In genomic region chr10:58335306-58336005, GRCh38 we compare ENCODE assay signal across 7 cellular contexts. TPM values are rescaled to one million over a fixed set of nuclear protein-coding genes. Genes with fewer than 3 reads are reported as not detected.
DNase-seq lines count a peak whose midpoint lies in the region; ATAC-seq, FAIRE-seq and TF ChIP-seq lines count a peak whose summit lies in the region.

No MANE protein-coding gene starts in this region.

- H3K4me2 ChIP-seq in neural progenitor cell: peak overlapping the region; percentile 79

- peaks cover 30% of the 10 kb centered on the region for H4K20me1 ChIP-seq in neural progenitor cell (ENCODE audit: low read depth)

- no peak for TF ChIP-seq POLR2A in H54 (IDR thresholded peaks at IDR 0.05; ENCODE audit: low read depth, low read length)
- TF ChIP-seq POLR2A in gastroesophageal sphincter (IDR thresholded peaks at IDR 0.05): no peak

- no peaks in the 10 kb centered on the region for H3F3A ChIP-seq in neural progenitor cell (ENCODE audit: low read depth)

- DNase-seq in H54 (ENCODE audit: insufficient read length, low spot score) (peak; percentile 40), neural progenitor cell (ENCODE audit: low spot score) (peak; percentile 33), SKM-1 (lab: John Stamatoyannopoulos, UW; ENCODE audit: unreplicated experiment) (no peak)
- no peak for DNase-seq in Jurkat, Clone E6-1 (ENCODE audit: low read depth, low spot score)
- DNase-seq in activated T-cell treated with anti-CD3 and anti-CD28 coated beads, Interleukin-2, amount 50 U/mL, for 48 hours: peak; percentile 43 to 44

- peak overlapping the region; percentile 84 for H3K27ac Mint-ChIP-seq in neural progenitor cell

- peaks cover 5% of the 10 kb centered on the region for H3K36me3 Mint-ChIP-seq in neural progenitor cell

- H3K9ac ChIP-seq in neural progenitor cell: peak overlapping the region; percentile 49

- FAIRE-seq in H54 (lab: Jason Lieb, UNC): peak; percentile 100

- H3K36me3 ChIP-seq in gastroesophageal sphincter: no peaks in the 10 kb centered on the region
- H3K36me3 ChIP-seq in neural progenitor cell: no peaks in the 10 kb centered on the region

- no peaks in the 10 kb centered on the region for H3K9me3 Mint-ChIP-seq in neural progenitor cell

- H3K4me3 ChIP-seq in Jurkat, Clone E6-1 (ENCODE audit: low read length): peak overlapping the region; percentile 71
- H3K4me3 ChIP-seq in gastroesophageal sphincter: peak overlapping the region; percentile 92
- H3K4me3 ChIP-seq in neural progenitor cell: peak overlapping the region; percentile 91

- peak overlapping the region; percentile 94 for H2AFZ ChIP-seq in neural progenitor cell (replicated peaks)

- ATAC-seq in GM18499 (IDR thresholded peaks at IDR 0.05; ENCODE audit: insufficient read depth, unreplicated experiment) (peak; percentile 22), gastroesophageal sphincter (peak; percentile 68)

- peak overlapping the region; percentile 99 for H3K4me3 Mint-ChIP-seq in neural progenitor cell

- H3K4me1 ChIP-seq in gastroesophageal sphincter (peaks cover 0 to 39% (median 0%) of the 10 kb centered on the region in 3 donors), neural progenitor cell (peaks cover 4% of the 10 kb centered on the region)

- peaks cover 5% of the 10 kb centered on the region for H3K27me3 Mint-ChIP-seq in neural progenitor cell (ENCODE audit: insufficient read depth, low read depth)

- no peaks in the 10 kb centered on the region for H3K9me3 ChIP-seq in gastroesophageal sphincter
- no peaks in the 10 kb centered on the region for H3K9me3 ChIP-seq in neural progenitor cell (ENCODE audit: low read depth)

- H3K27me3 ChIP-seq in gastroesophageal sphincter (no peaks in the 10 kb centered on the region), neural progenitor cell (no peaks in the 10 kb centered on the region)

- TF ChIP-seq CTCF in gastroesophageal sphincter (IDR thresholded peaks at IDR 0.05) (no peak), neural progenitor cell (IDR thresholded peaks at IDR 0.05) (no peak)

- 13 to 28% methylated on average over 3 to 8 of the region's 37 CpGs for WGBS in gastroesophageal sphincter (ENCODE audit: low coverage in 1 of 2), 2 donors

- peaks cover 17% of the 10 kb centered on the region for H3K4me1 Mint-ChIP-seq in neural progenitor cell

- H3K27ac ChIP-seq in gastroesophageal sphincter (peak overlapping the region; percentile 65 to 91 (median 88)), neural progenitor cell (no peak overlapping the region)

- H3K79me2 ChIP-seq in neural progenitor cell (ENCODE audit: low read depth): peaks cover 56% of the 10 kb centered on the region

- no peak for TF ChIP-seq EP300 in gastroesophageal sphincter (IDR thresholded peaks at IDR 0.05)

RNA-seq across cellular contexts. Expression of gene UBE2D1, which starts 0.7 kb away (rescaled TPM):
- polyA plus RNA-seq in Jurkat, Clone E6-1 (2012; ENCODE audit: insufficient read depth, insufficient read length): 16.1 TPM
- total RNA-seq in gastroesophageal sphincter: 10 to 100 TPM; 16.4 to 23.5 (median 19.0) TPM
- 38.3 and 56.6 TPM in 2 replicates for total RNA-seq in neural progenitor cell (ENCODE audit: low replicate concordance)

RNA-seq across cellular contexts. Expression of gene TFAM, which starts 49.8 kb away (rescaled TPM):
- polyA plus RNA-seq in Jurkat, Clone E6-1 (2012; ENCODE audit: insufficient read depth, insufficient read length): 46.2 TPM
- total RNA-seq in gastroesophageal sphincter: 10 to 100 TPM; 17.5 to 29.1 (median 21.2) TPM
- total RNA-seq in neural progenitor cell (ENCODE audit: low replicate concordance): 44.9 and 61.2 TPM in 2 replicates

Comparison
In these comparisons a context has a peak if more than half of its experiments do, and no peak if none do; other contexts are left out.
1. DNase-seq: peak in H54 (single experiment), activated T-cell treated with anti-CD3 and anti-CD28 coated beads, Interleukin-2, amount 50 U/mL, for 48 hours (2 of 2) and neural progenitor cell (single experiment); none in Jurkat, Clone E6-1 (single experiment) and SKM-1 (single experiment).
2. Peak in every context shown above with its lines, with median percentiles within 50 percentile points of each other: H3K4me3 ChIP-seq.